17 cellular contexts compared by ENCODE assay signal in the genomic region with DNA sequence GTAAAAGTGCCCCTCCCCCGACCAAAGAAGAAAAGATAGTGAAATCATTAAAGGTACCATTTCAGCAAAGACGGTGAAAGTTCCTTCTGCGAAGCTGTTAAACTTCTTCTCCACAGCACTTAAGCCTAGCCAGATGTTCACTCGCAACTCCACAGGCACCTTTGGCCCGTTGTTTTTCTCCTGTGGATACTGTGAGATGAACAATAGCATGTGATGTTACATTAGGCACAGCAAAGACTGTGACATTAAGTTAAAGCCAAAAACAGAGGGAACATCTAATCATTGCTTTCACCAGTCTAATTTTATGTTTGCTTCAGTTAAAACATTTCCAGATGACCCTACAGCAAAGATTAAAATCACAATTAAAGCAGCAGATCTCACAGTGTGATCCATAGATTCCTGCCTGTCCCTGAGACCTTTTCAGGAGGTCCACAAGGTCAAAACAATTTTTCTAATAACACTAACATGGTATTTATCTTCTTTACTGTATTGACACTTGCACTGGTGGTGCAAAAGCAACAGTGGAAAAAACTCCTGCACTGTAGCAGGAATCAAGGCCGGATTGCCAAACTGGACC.
DNase-seq lines count a peak whose midpoint lies in the region; ATAC-seq, FAIRE-seq and TF ChIP-seq lines count a peak whose summit lies in the region.
"Had no signal": no experiment of that assay in that cellular context is flagged by ENCODE, and none has a peak within 500 bp of the region (broad histone marks: within the 10 kb centered on the region; RNA-seq: fewer than 3 reads in every experiment).

No MANE protein-coding gene starts in this region.

- no peak overlapping the region for H2AFZ ChIP-seq in mesenchymal stem cell (ENCODE audit: low read depth, low read length)

- no peak overlapping the region for H4K8ac ChIP-seq in mesenchymal stem cell (ENCODE audit: low read length)

- no peak overlapping the region for H3K4me3 Mint-ChIP-seq in T-cell
- H3K4me3 Mint-ChIP-seq: CD8-positive, alpha-beta memory T cell had no signal

- no peak overlapping the region for H2BK15ac ChIP-seq in mesenchymal stem cell (ENCODE audit: low read depth, poor library complexity, severe bottlenecking)

- H3K4me1 ChIP-seq in A549 (no peaks in the 10 kb centered on the region), HEK293 (ENCODE audit: control insufficient read depth, insufficient read depth, low read length) (no peaks in the 10 kb centered on the region), adipocyte (ENCODE audit: control insufficient read depth, insufficient read depth, low read length) (peaks cover 49% of the 10 kb centered on the region), mesenchymal stem cell (ENCODE audit: control insufficient read depth, insufficient read depth, low read depth, low read length) (no peaks in the 10 kb centered on the region)
- H3K4me1 ChIP-seq: BLaER1, Caco-2, HAP-1 had no signal

- H2BK120ac ChIP-seq in mesenchymal stem cell (ENCODE audit: low read depth, low read length) = no peak overlapping the region

- H3K4me1 Mint-ChIP-seq in T-cell = peaks cover 0 to 3% (median 3%) of the 10 kb centered on the region in 3 donors

- H3K9me3 ChIP-seq in A549 = no peaks in the 10 kb centered on the region
- H3K9me3 ChIP-seq in HEK293 (ENCODE audit: control insufficient read depth, insufficient read depth, low read depth, low read length) = no peaks in the 10 kb centered on the region
- no peaks in the 10 kb centered on the region for H3K9me3 ChIP-seq in adipocyte (ENCODE audit: control insufficient read depth, low read length)
- no peaks in the 10 kb centered on the region for H3K9me3 ChIP-seq in mesenchymal stem cell (ENCODE audit: control insufficient read depth, low read length)
- H3K9me3 ChIP-seq: BLaER1, Caco-2, HAP-1 had no signal

- no peak overlapping the region for H3K27ac ChIP-seq in A549
- H3K27ac ChIP-seq in HEK293 (ENCODE audit: extremely low read depth, low read depth, low read length) = no peak overlapping the region
- no peak overlapping the region for H3K27ac ChIP-seq in mesenchymal stem cell (ENCODE audit: low read length, poor library complexity, severe bottlenecking)
- H3K27ac ChIP-seq: BLaER1, HL-60 had no signal

- TF ChIP-seq POLR2A in A549 (IDR thresholded peaks at IDR 0.05; ENCODE audit: low read length) = no peak

- H3K23ac ChIP-seq in mesenchymal stem cell (ENCODE audit: low read length in 2 of 2) = no peak overlapping the region

- no peaks in the 10 kb centered on the region for H3K9me3 Mint-ChIP-seq in T-cell
- H3K9me3 Mint-ChIP-seq: CD8-positive, alpha-beta memory T cell had no signal

- POLR2A ChIA-PET in A549 (lab: Yijun Ruan, JAX) (no interaction called here), HEK293 (lab: Yijun Ruan, JAX) (no interaction called here), T-cell (lab: Charles Lee) (no interaction called here)

- H3K4me2 ChIP-seq in A549 (no peak overlapping the region), mesenchymal stem cell (ENCODE audit: low read length, poor library complexity, severe bottlenecking) (no peak overlapping the region)
- H3K4me2 ChIP-seq: BLaER1 had no signal

- H3K14ac ChIP-seq in mesenchymal stem cell (ENCODE audit: low read length in 2 of 2) = no peak overlapping the region

- H3K79me1 ChIP-seq in mesenchymal stem cell (replicated peaks; ENCODE audit: low read length, poor library complexity, severe bottlenecking) = peaks cover 39% of the 10 kb centered on the region

- H3K18ac ChIP-seq in mesenchymal stem cell (ENCODE audit: low read depth in 1 of 2, low read length in 2 of 2) = no peak overlapping the region

- H3K36me3 ChIP-seq in HEK293 (ENCODE audit: control insufficient read depth in 2 of 2, insufficient read depth in 1 of 2, low read length in 2 of 2) (no peaks in the 10 kb centered on the region), adipocyte (ENCODE audit: control insufficient read depth, insufficient read depth, low read length, severe bottlenecking) (peaks cover 94% of the 10 kb centered on the region), mesenchymal stem cell (ENCODE audit: control insufficient read depth in 1 of 2, insufficient read depth in 2 of 2, low read depth in 1 of 2, low read length in 2 of 2) (peaks cover 30 to 100% of the 10 kb centered on the region in 2 experiments)
- H3K36me3 ChIP-seq: BLaER1, HAP-1 had no signal

- no peak for TF ChIP-seq EP300 in A549 (IDR thresholded peaks at IDR 0.05)

- peak; percentile 65 for FAIRE-seq in A549 (lab: Jason Lieb, UNC)
- FAIRE-seq: GM12892 had no signal

- H2BK5ac ChIP-seq in mesenchymal stem cell (ENCODE audit: low read depth, low read length, poor library complexity, severe bottlenecking) = no peak overlapping the region

- no peak overlapping the region for H3K27ac Mint-ChIP-seq in T-cell
- H3K27ac Mint-ChIP-seq: CD8-positive, alpha-beta memory T cell had no signal

- no peak for ATAC-seq in A549
- ATAC-seq in T-cell (replicated peaks in 1 of 4) = no peak

- H3K27me3 ChIP-seq in adipocyte (replicated peaks; ENCODE audit: control insufficient read depth, insufficient read depth, low read length) (no peaks in the 10 kb centered on the region), mesenchymal stem cell (ENCODE audit: control insufficient read depth in 1 of 2, insufficient read depth in 1 of 2, low read length in 2 of 2) (no peaks in the 10 kb centered on the region)
- H3K27me3 ChIP-seq: BLaER1 had no signal

- 89% methylated on average over 6 of the region's 6 CpGs for WGBS in A549 (ENCODE audit: missing lambda C conversion rate)
- WGBS in mesenchymal stem cell = 98% methylated on average over 5 of the region's 6 CpGs

- no peak overlapping the region for H2BK12ac ChIP-seq in mesenchymal stem cell (ENCODE audit: low read length in 2 of 2)

- no peak for TF ChIP-seq RAD21 in A549 (conservative IDR thresholded peaks at IDR 0.05 in 1 of 2, IDR thresholded peaks at IDR 0.05 in 1 of 2)

- no peak overlapping the region for H4K91ac ChIP-seq in mesenchymal stem cell (ENCODE audit: low read length)

- no peak overlapping the region for H2AK5ac ChIP-seq in mesenchymal stem cell (ENCODE audit: low read length, severe bottlenecking)

- no peaks in the 10 kb centered on the region for H3K36me3 Mint-ChIP-seq in T-cell
- H3K36me3 Mint-ChIP-seq: CD8-positive, alpha-beta memory T cell had no signal

- no peak for DNase-seq in A549 (ENCODE audit: low read depth in 1 of 2, low spot score in 1 of 2)
- no peak for DNase-seq in adipocyte (ENCODE audit: low read depth)
- DNase-seq in mesenchymal stem cell = no peak
- DNase-seq in AG08396 (ENCODE audit: low spot score) = no peak
- no peak for DNase-seq in SKM-1 (lab: John Stamatoyannopoulos, UW; ENCODE audit: unreplicated experiment)
- DNase-seq in T-cell = no peak
- DNase-seq: AML-193; Caco-2; CD8-positive, alpha-beta memory T cell; DND-41; GDM1; GOT3 had no signal

- CTCF ChIA-PET in A549 (lab: Yijun Ruan, JAX) = interaction anchor here (1.1 to 7.2 kb wide), 5 partner anchors 9 to 142 kb away, joined by 3 to 37 read pairs (median 7); partner anchors contain the start of gene MYOF
- CTCF ChIA-PET in HEK293 (lab: Yijun Ruan, JAX) = interaction anchor here (0.5 to 3.8 kb wide), 8 partner anchors 10 to 528 kb away, joined by 3 to 23 read pairs (median 6); partner anchors contain the start of gene MYOF
- CTCF ChIA-PET in T-cell (lab: Charles Lee) = interaction anchor here (0.6 to 1.6 kb wide), 6 partner anchors 11 to 406 kb away, joined by 3 to 15 read pairs (median 10); partner anchors contain the start of gene MYOF (in 2 of the 2)

- H3K9ac ChIP-seq in adipocyte (ENCODE audit: low read length) (peak overlapping the region; percentile 4), mesenchymal stem cell (ENCODE audit: low read length) (peak overlapping the region; percentile 42)
- H3K9ac ChIP-seq: BLaER1 had no signal

- peaks cover 2 to 7% of the 10 kb centered on the region in 2 donors for H3K27me3 Mint-ChIP-seq in T-cell

- no peak overlapping the region for H3K4me3 ChIP-seq in A549
- H3K4me3 ChIP-seq in HEK293 (ENCODE audit: low read depth, low read length) = no peak overlapping the region
- no peak overlapping the region for H3K4me3 ChIP-seq in adipocyte (ENCODE audit: low read length)
- H3K4me3 ChIP-seq in mesenchymal stem cell (ENCODE audit: insufficient read depth in 1 of 2, low read depth in 1 of 2, low read length in 2 of 2) = no peak overlapping the region
- H3K4me3 ChIP-seq: BLaER1, HAP-1 had no signal

- no peak overlapping the region for H3K4ac ChIP-seq in mesenchymal stem cell (ENCODE audit: low read depth in 1 of 2, low read length in 2 of 2)

- TF ChIP-seq CTCF in A549 (IDR thresholded peaks at IDR 0.05) (no peak), HEK293 (tag by site-specific recombination; IDR thresholded peaks at IDR 0.05) (no peak)

TF ChIP-seq in A549, 52 proteins besides CTCF, POLR2A, EP300 and RAD21:
- TF ChIP-seq HES2 (IDR thresholded peaks at IDR 0.05) = no peak
- no peak for TF ChIP-seq PBX3 (IDR thresholded peaks at IDR 0.05)

TF ChIP-seq in HEK293, 187 proteins besides CTCF, POLR2A, EP300 and RAD21:
- TF ChIP-seq REPIN1 (tag by site-specific recombination; IDR thresholded peaks at IDR 0.05; ENCODE audit: low read depth) = no peak
- peak; percentile 81 for TF ChIP-seq PRDM1 (tag by site-specific recombination; IDR thresholded peaks at IDR 0.05)
- no peak for TF ChIP-seq ZNF629 (tag by site-specific recombination; IDR thresholded peaks at IDR 0.05)
- no peak for TF ChIP-seq SETDB1 (IDR thresholded peaks at IDR 0.05; ENCODE audit: insufficient read length, low read length)
- no peak for TF ChIP-seq ZNF660 (tag by site-specific recombination; IDR thresholded peaks at IDR 0.05)
- no peak for TF ChIP-seq ZNF146 (tag by site-specific recombination; IDR thresholded peaks at IDR 0.05)
- no peak for TF ChIP-seq SP7 (tag by site-specific recombination; IDR thresholded peaks at IDR 0.05)
